ENCODE assay signal across 11 cellular contexts in genomic region chrX:10579018-10579752, GRCh38. TPM values are rescaled to one million over a fixed set of nuclear protein-coding genes. Genes with fewer than 3 reads are reported as not detected.
DNase-seq lines count a peak whose midpoint lies in the region; ATAC-seq, FAIRE-seq and TF ChIP-seq lines count a peak whose summit lies in the region.
"Had no signal": no experiment of that assay in that cellular context is flagged by ENCODE, and none has a peak within 500 bp of the region (broad histone marks: within the 10 kb centered on the region; RNA-seq: fewer than 3 reads in every experiment).

No MANE protein-coding gene starts in this region.

- H4K20me1 ChIP-seq in endothelial cell of umbilical vein (replicated peaks; ENCODE audit: control insufficient read depth, extremely low read depth, insufficient read depth, low read length), result no peaks in the 10 kb centered on the region

- 22% methylated on average over 7 of the region's 7 CpGs for WGBS in prostate gland

- H3K4me3 Mint-ChIP-seq in nephron progenitor cell, result peak overlapping the region; percentile 59

- dilution Hi-C loops in endothelial cell of umbilical vein (cut with MboI; ENCODE audit: extremely low pct_ligation_motif_present, low sequenced_read_pairs), result no loop called here

- no peaks in the 10 kb centered on the region for H3K36me3 ChIP-seq in endothelial cell of umbilical vein (ENCODE audit: control insufficient read depth in 2 of 2, extremely low read depth in 1 of 2, insufficient read depth in 2 of 2, low read length in 2 of 2)
- no peaks in the 10 kb centered on the region for H3K36me3 ChIP-seq in prostate gland

- peak overlapping the region; percentile 49 for H3K27ac Mint-ChIP-seq in nephron progenitor cell

- H2AFZ ChIP-seq in endothelial cell of umbilical vein (ENCODE audit: low read depth, low read length), result no peak overlapping the region

- H3K4me1 ChIP-seq in endothelial cell of umbilical vein (ENCODE audit: control insufficient read depth, extremely low read depth, insufficient read depth, low read length) (peaks cover 59% of the 10 kb centered on the region), prostate gland (replicated peaks) (no peaks in the 10 kb centered on the region)

- intact Hi-C loops in endothelial cell of umbilical vein (cut with micrococcal nuclease) (loop anchor here (1.0 to 5.0 kb wide), 3 partner anchors 40 to 96 kb away; no protein-coding TSS in a partner anchor), prostate gland (cut with DNase I) (no loop called here)

- in situ Hi-C loops in Caki2 (cut with HindIII; ENCODE audit: low pct_unique_long_range_greater_than_20kb, low sequenced_read_pairs), result no loop called here

- peaks cover 3% of the 10 kb centered on the region for H3K79me2 ChIP-seq in endothelial cell of umbilical vein (ENCODE audit: control insufficient read depth, insufficient read depth, low read length)

- H3K9me1 ChIP-seq in endothelial cell of umbilical vein (replicated peaks; ENCODE audit: control insufficient read depth, extremely low read depth, insufficient read depth, low read length), result no peaks in the 10 kb centered on the region

- H3K9me3 Mint-ChIP-seq in nephron progenitor cell, result peaks cover 43% of the 10 kb centered on the region

- H3K27ac ChIP-seq in endothelial cell of umbilical vein (ENCODE audit: insufficient read depth, low read depth, low read length), result peak overlapping the region; percentile 99
- peak overlapping the region in 1 of 2 donors; percentile 22 for H3K27ac ChIP-seq in prostate gland

- H3K27me3 ChIP-seq in endothelial cell of umbilical vein (ENCODE audit: control insufficient read depth in 2 of 2, insufficient read depth in 2 of 2, low read length in 2 of 2), result no peaks in the 10 kb centered on the region
- H3K27me3 ChIP-seq in prostate gland (replicated peaks; ENCODE audit: insufficient read depth), result no peaks in the 10 kb centered on the region

- TSS peak; percentile 75 for BruUV-seq in endothelial cell of umbilical vein (replicated peaks; lab: Mats Ljungman, UMichigan)

- TF ChIP-seq POLR2A in endothelial cell of umbilical vein (IDR thresholded peaks at IDR 0.05; ENCODE audit: low read depth, low read length) (no peak), prostate gland (IDR thresholded peaks at IDR 0.05) (no peak)

- TF ChIP-seq CTCF in endothelial cell of umbilical vein (IDR thresholded peaks at IDR 0.05; ENCODE audit: extremely low read depth in 1 of 2, insufficient read depth in 1 of 2, low read depth in 1 of 2, low read length in 2 of 2) (no peak), nephron progenitor cell (IDR thresholded peaks at IDR 0.05) (no peak), prostate gland (IDR thresholded peaks at IDR 0.05) (no peak)

- peaks cover 32% of the 10 kb centered on the region for H3K4me1 Mint-ChIP-seq in nephron progenitor cell

- H3K9me3 ChIP-seq in endothelial cell of umbilical vein (replicated peaks; ENCODE audit: control insufficient read depth, insufficient read depth, low read length), result no peaks in the 10 kb centered on the region
- no peaks in the 10 kb centered on the region for H3K9me3 ChIP-seq in prostate gland

- FAIRE-seq in endothelial cell of umbilical vein (lab: Jason Lieb, UNC), result peak; percentile 61

- no peaks in the 10 kb centered on the region for H3K27me3 Mint-ChIP-seq in nephron progenitor cell (ENCODE audit: low read depth, poor library complexity)

- H3K4me3 ChIP-seq in endothelial cell of umbilical vein (replicated peaks in 1 of 3; ENCODE audit: insufficient read depth in 1 of 3, low read depth in 1 of 3, low read length in 3 of 3) (peak overlapping the region in 1 of 3 experiments; percentile 59), prostate gland (no peak overlapping the region)

- CTCF ChIA-PET in endothelial cell of umbilical vein (lab: Charles Lee), result interaction anchor here (0.6 to 2.7 kb wide), 3 partner anchors 19 to 728 kb away, joined by 3 to 11 read pairs (median 8); no protein-coding TSS in a partner anchor

- peaks cover 37% of the 10 kb centered on the region for H3K36me3 Mint-ChIP-seq in nephron progenitor cell (ENCODE audit: low read depth)

- peak; percentile 82 for DNase-seq in Caki2 (ENCODE audit: low read depth)
- peak; percentile 53 for DNase-seq in NCI-H748 (lab: John Stamatoyannopoulos, UW; ENCODE audit: unreplicated experiment)
- DNase-seq in endothelial cell of umbilical vein (ENCODE audit: low read depth, low spot score), result peak; percentile 76
- no peak for DNase-seq in nephron progenitor cell
- no peak for DNase-seq in prostate gland (ENCODE audit: low spot score)
- DNase-seq in RPMI8226, result no peak
- DNase-seq in middle frontal gyrus (ENCODE audit: extremely low spot score, low spot score), result no peak
- DNase-seq: activated CD4-positive, CD25-positive, alpha-beta regulatory T cell; GDM1; NCI-H526 had no signal

- no peak for ATAC-seq in GM19467 (IDR thresholded peaks at IDR 0.05; ENCODE audit: unreplicated experiment)

- H3K9ac ChIP-seq in endothelial cell of umbilical vein (replicated peaks; ENCODE audit: extremely low read depth, insufficient read depth, low read length), result peak overlapping the region; percentile 97

- POLR2A ChIA-PET in endothelial cell of umbilical vein (lab: Charles Lee), result interaction anchor here (0.6 to 0.7 kb wide), 2 partner anchors 15 to 124 kb away, joined by 3 read pairs; no protein-coding TSS in a partner anchor

- H3K4me2 ChIP-seq in endothelial cell of umbilical vein (ENCODE audit: insufficient read depth, low read length), result peak overlapping the region; percentile 90

TF ChIP-seq in endothelial cell of umbilical vein, 7 proteins besides CTCF, POLR2A, EP300 and RAD21:
- no peak for TF ChIP-seq GATA2 (IDR thresholded peaks at IDR 0.05; ENCODE audit: insufficient read depth, insufficient read length, low read depth, low read length)
- peak; percentile 4 for TF ChIP-seq FOS (IDR thresholded peaks at IDR 0.05; ENCODE audit: borderline replicate concordance, insufficient read depth, low read length)
- peak; percentile 32 for TF ChIP-seq JUN (IDR thresholded peaks at IDR 0.05; ENCODE audit: borderline replicate concordance, insufficient read depth, insufficient read length, low read depth)

RNA-seq across cellular contexts. Expression of gene MID1, which starts 41.2 kb away (rescaled TPM):
- total RNA-seq in Caki2 (2014; rRNA removed; shearing (Covaris generic); ENCODE audit: low replicate concordance), result 12.5 and 26.7 TPM in 2 replicates
- total RNA-seq in endothelial cell of umbilical vein (24.5 and 29.8 TPM in 2 replicates), prostate gland (10 to 100 TPM; 14.6 to 26.1 TPM)
- 18.1 and 21.3 TPM in 2 replicates for polyA plus RNA-seq in endothelial cell of umbilical vein
- 11.7 and 15.2 TPM in 2 replicates for polyA plus RNA-seq in endothelial cell of umbilical vein (2011; cell fraction: cytosol; rRNA removed)
- polyA plus RNA-seq in endothelial cell of umbilical vein (2011; cell fraction: nucleus; rRNA removed), result 76.8 and 83.8 TPM in 2 replicates
- polyA plus RNA-seq in endothelial cell of umbilical vein (2012), result 20.4 and 23.7 TPM in 2 replicates
- 59.9 and 81.1 TPM in 2 replicates for polyA minus RNA-seq in endothelial cell of umbilical vein
- polyA minus RNA-seq in endothelial cell of umbilical vein (2011; cell fraction: cytosol; rRNA and poly(A)+ RNA removed), result 13.6 TPM
- polyA minus RNA-seq in endothelial cell of umbilical vein (2011; cell fraction: nucleus; rRNA and poly(A)+ RNA removed), result 101 and 113 TPM in 2 replicates

Comparison
In these comparisons a context has a peak if more than half of its experiments do, and no peak if none do; other contexts are left out.
1. DNase-seq: peak in Caki2 (single experiment), NCI-H748 (single experiment) and endothelial cell of umbilical vein (single experiment); none in nephron progenitor cell (single experiment), prostate gland (single experiment), RPMI8226 (single experiment) and middle frontal gyrus (single experiment).